22 cellular contexts compared by ENCODE assay signal in genomic region chr14:59349154-59349772, GRCh38.
DNase-seq lines count a peak whose midpoint lies in the region; ATAC-seq, FAIRE-seq and TF ChIP-seq lines count a peak whose summit lies in the region.
"Had no signal": no experiment of that assay in that cellular context is flagged by ENCODE, and none has a peak within 500 bp of the region (broad histone marks: within the 10 kb centered on the region; RNA-seq: fewer than 3 reads in every experiment).

No MANE protein-coding gene starts in this region.

- H3K27ac ChIP-seq in esophagus squamous epithelium (peak overlapping the region in 3 of 4 donors; percentile 60 to 65 (median 60)), subcutaneous abdominal adipose tissue (ENCODE audit: low read depth, low read length) (peak overlapping the region; percentile 38), prostate gland (peak overlapping the region in 1 of 2 donors; percentile 7), suprapubic skin (no peak overlapping the region)
- H3K27ac ChIP-seq: BLaER1 had no signal

- H3K4me3 Mint-ChIP-seq in activated CD4-positive, alpha-beta memory T cell treated with anti-CD3 and anti-CD28 coated beads, Interleukin-2, amount 10 ng/mL, durations not matched to agents 7 days and 5 days, result no peak overlapping the region
- H3K4me3 Mint-ChIP-seq: activated CD8-positive, alpha-beta T cell treated with anti-CD3 and anti-CD28 coated beads for 36 hours; central memory CD8-positive, alpha-beta T cell had no signal

- H3K27me3 Mint-ChIP-seq in activated CD4-positive, alpha-beta memory T cell treated with anti-CD3 and anti-CD28 coated beads, Interleukin-2, amount 10 ng/mL, durations not matched to agents 7 days and 5 days, result no peaks in the 10 kb centered on the region
- H3K27me3 Mint-ChIP-seq: activated CD8-positive, alpha-beta T cell treated with anti-CD3 and anti-CD28 coated beads for 36 hours; central memory CD8-positive, alpha-beta T cell had no signal

- FAIRE-seq in HTR-8/SVneo (lab: Jason Lieb, UNC), result peak; percentile 13
- FAIRE-seq: islet of Langerhans, urothelium cell line had no signal

- H3K27me3 ChIP-seq in esophagus squamous epithelium (no peaks in the 10 kb centered on the region), subcutaneous abdominal adipose tissue (ENCODE audit: control insufficient read depth in 5 of 5, insufficient read depth in 4 of 5, low read length in 5 of 5) (no peaks in the 10 kb centered on the region), prostate gland (replicated peaks; ENCODE audit: insufficient read depth) (no peaks in the 10 kb centered on the region), suprapubic skin (no peaks in the 10 kb centered on the region)
- H3K27me3 ChIP-seq: BLaER1 had no signal

- H3K4me3 ChIP-seq in esophagus squamous epithelium (no peak overlapping the region), subcutaneous abdominal adipose tissue (ENCODE audit: low read depth in 1 of 5, low read length in 5 of 5) (no peak overlapping the region), prostate gland (no peak overlapping the region), suprapubic skin (no peak overlapping the region)
- H3K4me3 ChIP-seq: BLaER1 had no signal

- TF ChIP-seq POLR2A in esophagus squamous epithelium (IDR thresholded peaks at IDR 0.05) (no peak), prostate gland (IDR thresholded peaks at IDR 0.05) (no peak), suprapubic skin (IDR thresholded peaks at IDR 0.05) (no peak)

- H3K9ac ChIP-seq in subcutaneous abdominal adipose tissue (ENCODE audit: low read length in 5 of 5), result no peak overlapping the region
- H3K9ac ChIP-seq: BLaER1 had no signal

- peaks cover 2% of the 10 kb centered on the region for H3K36me3 Mint-ChIP-seq in activated CD4-positive, alpha-beta memory T cell treated with anti-CD3 and anti-CD28 coated beads, Interleukin-2, amount 10 ng/mL, durations not matched to agents 7 days and 5 days (ENCODE audit: low read depth)

- H3K9me3 ChIP-seq in esophagus squamous epithelium (no peaks in the 10 kb centered on the region), subcutaneous abdominal adipose tissue (ENCODE audit: control insufficient read depth in 5 of 5, low read length in 5 of 5) (no peaks in the 10 kb centered on the region), prostate gland (no peaks in the 10 kb centered on the region), suprapubic skin (no peaks in the 10 kb centered on the region)
- H3K9me3 ChIP-seq: BLaER1 had no signal

- H3K4me1 ChIP-seq in esophagus squamous epithelium (peaks cover 0 to 63% (median 9%) of the 10 kb centered on the region in 3 donors), subcutaneous abdominal adipose tissue (ENCODE audit: control insufficient read depth in 5 of 5, insufficient read depth in 5 of 5, low read length in 5 of 5) (peaks cover 0 to 25% (median 18%) of the 10 kb centered on the region in 5 donors), prostate gland (replicated peaks) (no peaks in the 10 kb centered on the region), suprapubic skin (peaks cover 13% of the 10 kb centered on the region)
- H3K4me1 ChIP-seq: BLaER1 had no signal

- H3K36me3 ChIP-seq in esophagus squamous epithelium, result peaks cover 0 to 75% (median 0%) of the 10 kb centered on the region in 3 donors
- peaks cover 33 to 63% (median 42%) of the 10 kb centered on the region in 5 donors for H3K36me3 ChIP-seq in subcutaneous abdominal adipose tissue (ENCODE audit: control insufficient read depth in 5 of 5, insufficient read depth in 5 of 5, low read length in 5 of 5)
- H3K36me3 ChIP-seq in prostate gland, result no peaks in the 10 kb centered on the region
- H3K36me3 ChIP-seq in suprapubic skin, result peaks cover 35% of the 10 kb centered on the region

- no peak for TF ChIP-seq EP300 in suprapubic skin (IDR thresholded peaks at IDR 0.05)

- POLR2A ChIA-PET in activated CD4-positive, alpha-beta memory T cell treated with anti-CD3 and anti-CD28 coated beads, Interleukin-2, amount 10 ng/mL, durations not matched to agents 7 days and 5 days (lab: Charles Lee), result no interaction called here

- H3K9me3 Mint-ChIP-seq in activated CD4-positive, alpha-beta memory T cell treated with anti-CD3 and anti-CD28 coated beads, Interleukin-2, amount 10 ng/mL, durations not matched to agents 7 days and 5 days, result no peaks in the 10 kb centered on the region
- H3K9me3 Mint-ChIP-seq: activated CD8-positive, alpha-beta T cell treated with anti-CD3 and anti-CD28 coated beads for 36 hours; central memory CD8-positive, alpha-beta T cell had no signal

- CTCF ChIA-PET in activated CD4-positive, alpha-beta memory T cell treated with anti-CD3 and anti-CD28 coated beads, Interleukin-2, amount 10 ng/mL, durations not matched to agents 7 days and 5 days (lab: Charles Lee), result interaction anchor here (0.7 kb wide), 1 partner anchor 19 kb away, joined by 3 read pairs; no protein-coding TSS in a partner anchor

- intact Hi-C loops in esophagus squamous epithelium (cut with DNase I), result no loop called here
- intact Hi-C loops in prostate gland (cut with DNase I), result no loop called here

- TF ChIP-seq CTCF in esophagus squamous epithelium (IDR thresholded peaks at IDR 0.05) (no peak), prostate gland (IDR thresholded peaks at IDR 0.05) (no peak), suprapubic skin (IDR thresholded peaks at IDR 0.05) (no peak)

- no peaks in the 10 kb centered on the region for H3K4me1 Mint-ChIP-seq in activated CD4-positive, alpha-beta memory T cell treated with anti-CD3 and anti-CD28 coated beads, Interleukin-2, amount 10 ng/mL, durations not matched to agents 7 days and 5 days
- H3K4me1 Mint-ChIP-seq: central memory CD8-positive, alpha-beta T cell had no signal

- WGBS in esophagus squamous epithelium, 2 donors, result 71% methylated on average over 6 of the region's 6 CpGs
- WGBS in prostate gland, result 48% methylated on average over 6 of the region's 6 CpGs
- 70% methylated on average over 6 of the region's 6 CpGs for WGBS in suprapubic skin

- no peak overlapping the region for H3K27ac Mint-ChIP-seq in activated CD4-positive, alpha-beta memory T cell treated with anti-CD3 and anti-CD28 coated beads, Interleukin-2, amount 10 ng/mL, durations not matched to agents 7 days and 5 days
- H3K27ac Mint-ChIP-seq: activated CD8-positive, alpha-beta T cell treated with anti-CD3 and anti-CD28 coated beads for 36 hours had no signal

- ATAC-seq in left lobe of liver, result peak; percentile 23
- ATAC-seq: activated CD8-positive, alpha-beta T cell treated with anti-CD3 and anti-CD28 coated beads for 36 hours; HCT116 had no signal

- DNase-seq in HTR-8/SVneo (ENCODE audit: insufficient read length, low spot score) (no peak), esophagus squamous epithelium (lab: John Stamatoyannopoulos, UW) (no peak), left lobe of liver (ENCODE audit: low spot score) (no peak), prostate gland (ENCODE audit: low spot score) (no peak), suprapubic skin (ENCODE audit: low spot score in 2 of 2) (no peak), DMS153 treated with DMSO at 0.1 percent for 48 hours (lab: John Stamatoyannopoulos, UW; ENCODE audit: unreplicated experiment) (no peak)
- DNase-seq in activated CD4-positive, alpha-beta memory T cell treated with anti-CD3 and anti-CD28 coated beads, Interleukin-2, amount 10 ng/mL, durations not matched to agents 7 days and 5 days, result no peak
- DNase-seq: activated CD4-positive, CD25-positive, alpha-beta regulatory T cell; activated CD8-positive, alpha-beta T cell treated with anti-CD3 and anti-CD28 coated beads for 36 hours; amygdala; effector CD8-positive, alpha-beta T cell; NCI-H2081 treated with DMSO at 0.1 percent for 48 hours; nucleus accumbens; stimulated activated CD4-positive, alpha-beta T cell treated with anti-CD3 and anti-CD28 coated beads, Interleukin-2, amount 100 ng/mL, for 24 hours; stimulated activated naive CD4-positive, alpha-beta T cell; T-helper 9 cell had no signal
